18 cellular contexts compared by ENCODE assay signal in the genomic region with DNA sequence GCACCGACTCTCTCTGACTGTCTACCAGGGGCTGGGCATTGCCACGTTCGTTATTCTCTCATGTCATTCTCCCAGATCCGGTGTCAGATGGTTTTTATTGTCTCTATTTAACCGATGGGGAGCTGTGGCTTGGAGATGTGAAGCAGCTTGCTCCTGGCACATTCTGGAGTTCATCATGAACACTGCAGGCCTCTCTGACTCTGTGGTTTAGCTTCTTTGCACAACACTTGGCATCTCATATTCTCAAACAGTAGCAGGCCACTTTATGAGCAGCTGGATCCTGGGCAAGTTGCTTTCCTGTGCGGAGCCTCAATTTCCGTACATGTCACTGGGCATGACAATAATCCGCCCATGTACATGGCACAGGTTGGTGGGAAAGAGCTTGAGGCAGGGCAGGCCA.
DNase-seq lines count a peak whose midpoint lies in the region; ATAC-seq and TF ChIP-seq lines count a peak whose summit lies in the region.
"Had no signal": no experiment of that assay in that cellular context is flagged by ENCODE, and none has a peak within 500 bp of the region (broad histone marks: within the 10 kb centered on the region; RNA-seq: fewer than 3 reads in every experiment).

No MANE protein-coding gene starts in this region.

- no peaks in the 10 kb centered on the region for H3K4me1 ChIP-seq in neuronal stem cell (ENCODE audit: control insufficient read depth in 2 of 2, insufficient read depth in 1 of 2, low read depth in 1 of 2, low read length in 2 of 2)
- H3K4me1 ChIP-seq: BE2C, Caco-2 had no signal

- no peak overlapping the region for H3K4me2 ChIP-seq in neuronal stem cell (ENCODE audit: insufficient read depth, low read length, poor library complexity, severe bottlenecking)
- H3K4me2 ChIP-seq: GM23338, KMS-11 had no signal

- H2BK5ac ChIP-seq in neuronal stem cell (ENCODE audit: low read length): no peak overlapping the region

- H3K36me3 Mint-ChIP-seq in progenitor cell of endocrine pancreas (ENCODE audit: insufficient read depth): no peaks in the 10 kb centered on the region

- peaks cover 6% of the 10 kb centered on the region for H3K27me3 Mint-ChIP-seq in progenitor cell of endocrine pancreas
- H3K27me3 Mint-ChIP-seq: CD4-positive, alpha-beta T cell had no signal

- no peaks in the 10 kb centered on the region for H3K27me3 ChIP-seq in neuronal stem cell (ENCODE audit: control insufficient read depth in 3 of 3, insufficient read depth in 3 of 3, low read depth in 1 of 3, low read length in 3 of 3)
- H3K27me3 ChIP-seq: BE2C had no signal

- no peak overlapping the region for H3K23ac ChIP-seq in neuronal stem cell (ENCODE audit: low read depth, low read length, poor library complexity)

- no peaks in the 10 kb centered on the region for H3K4me1 Mint-ChIP-seq in progenitor cell of endocrine pancreas (ENCODE audit: low read depth)

- no peak overlapping the region for H3K27ac ChIP-seq in neuronal stem cell (replicated peaks; ENCODE audit: low read length)
- H3K27ac ChIP-seq: C4-2B, HL-60, KMS-11 had no signal

- H3K27ac Mint-ChIP-seq in progenitor cell of endocrine pancreas: no peak overlapping the region
- H3K27ac Mint-ChIP-seq: CD4-positive, alpha-beta T cell; GM23338 had no signal

- DNase-seq in EH (ENCODE audit: low read depth): peak; percentile 1
- peak; percentile 13 for DNase-seq in M059J (ENCODE audit: low read depth)
- DNase-seq in neuronal stem cell (ENCODE audit: low spot score): no peak
- no peak for DNase-seq in progenitor cell of endocrine pancreas (ENCODE audit: low spot score, unreplicated experiment)
- DNase-seq in NCI-H1694 (lab: John Stamatoyannopoulos, UW): no peak
- no peak for DNase-seq in GF-D8 (lab: John Stamatoyannopoulos, UW)
- DNase-seq: ACHN; BE2C; Caco-2; CD4-positive, alpha-beta T cell; GDM1; HCEC 1CT had no signal

- H3K79me1 ChIP-seq in neuronal stem cell (ENCODE audit: low read depth, low read length): no peaks in the 10 kb centered on the region

- no peak for ATAC-seq in HG02938 (IDR thresholded peaks at IDR 0.05; ENCODE audit: unreplicated experiment)
- ATAC-seq: GM12878, GM23338 had no signal

- H3K18ac ChIP-seq in neuronal stem cell (ENCODE audit: low read length): no peak overlapping the region

- H3K9ac ChIP-seq in neuronal stem cell (ENCODE audit: low read depth, low read length, poor library complexity): no peak overlapping the region
- H3K9ac ChIP-seq: KMS-11 had no signal

- H2AFZ ChIP-seq in neuronal stem cell (ENCODE audit: low read length): no peak overlapping the region
- H2AFZ ChIP-seq: GM23338 had no signal

- H3K36me3 ChIP-seq in neuronal stem cell (replicated peaks in 1 of 2; ENCODE audit: control insufficient read depth in 2 of 2, insufficient read depth in 2 of 2, low read length in 2 of 2): no peaks in the 10 kb centered on the region
- H3K36me3 ChIP-seq: BE2C had no signal

- no peak overlapping the region for H2BK15ac ChIP-seq in neuronal stem cell (ENCODE audit: low read length)

- no peak for TF ChIP-seq CTCF in progenitor cell of endocrine pancreas (IDR thresholded peaks at IDR 0.05; ENCODE audit: unreplicated experiment)

- H3K9me3 ChIP-seq in neuronal stem cell (replicated peaks in 1 of 2; ENCODE audit: control insufficient read depth in 2 of 2, insufficient read depth in 1 of 2, low read depth in 1 of 2, low read length in 2 of 2): peaks cover 0 to 2% of the 10 kb centered on the region in 2 donors
- H3K9me3 ChIP-seq: BE2C, Caco-2 had no signal

- H3K14ac ChIP-seq in neuronal stem cell (ENCODE audit: low read length): no peak overlapping the region

- peak overlapping the region; percentile 14 for H2AK5ac ChIP-seq in neuronal stem cell (ENCODE audit: low read depth, low read length)

- no peak overlapping the region for H3K4me3 ChIP-seq in neuronal stem cell (ENCODE audit: low read length in 2 of 2)
- H3K4me3 ChIP-seq: GM12878, GM23338 had no signal

- H4K91ac ChIP-seq in neuronal stem cell (ENCODE audit: low read depth, low read length, poor library complexity): no peak overlapping the region

- no peak overlapping the region for H2BK12ac ChIP-seq in neuronal stem cell (ENCODE audit: low read length)

- no peak overlapping the region for H3K4ac ChIP-seq in neuronal stem cell (ENCODE audit: low read length)

- H4K8ac ChIP-seq in neuronal stem cell (ENCODE audit: low read depth, low read length): no peak overlapping the region

- H3K9me3 Mint-ChIP-seq in progenitor cell of endocrine pancreas (ENCODE audit: low read depth): no peaks in the 10 kb centered on the region
- H3K9me3 Mint-ChIP-seq: CD4-positive, alpha-beta T cell; GM23338 had no signal

- no peak overlapping the region for H2BK120ac ChIP-seq in neuronal stem cell (ENCODE audit: low read depth, low read length)

- no peak overlapping the region for H3K4me3 Mint-ChIP-seq in progenitor cell of endocrine pancreas (ENCODE audit: low read depth)
- H3K4me3 Mint-ChIP-seq: CD4-positive, alpha-beta T cell; GM23338 had no signal

- WGBS in neuronal stem cell (ENCODE audit: extremely low coverage in 2 of 2, insufficient read length in 2 of 2, insufficient replicate concordance in 1 of 2), 2 donors: no CpG with 5 or more reads among the region's 8 CpGs

Comparison
In these comparisons a context has a peak if more than half of its experiments do, and no peak if none do; other contexts are left out.
1. DNase-seq: peak in EH (single experiment) and M059J (single experiment); none in neuronal stem cell (single experiment), progenitor cell of endocrine pancreas (single experiment), NCI-H1694 (single experiment) and GF-D8 (single experiment).